In the genomic region with DNA sequence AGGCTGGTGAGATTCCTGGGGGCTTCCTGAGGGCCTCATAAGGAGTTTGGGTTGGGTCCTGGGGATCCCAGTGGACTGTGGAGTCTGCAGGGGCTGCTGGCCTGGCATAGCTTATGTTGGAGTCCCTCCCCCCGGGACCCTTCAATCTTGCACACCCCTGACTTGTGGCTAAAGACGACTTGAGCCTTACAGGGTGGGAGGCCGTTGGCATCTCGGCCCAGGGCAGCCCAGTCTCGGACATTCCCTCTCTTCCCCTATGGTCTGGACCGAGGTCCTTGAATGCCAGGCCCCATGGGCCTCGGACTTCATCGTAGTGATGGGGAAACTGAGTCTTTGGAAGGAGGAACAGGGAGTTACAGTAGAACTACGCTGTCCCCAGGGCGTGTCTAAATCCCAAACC, we compare ENCODE assay signal across 28 cellular contexts. TPM values are rescaled to one million over a fixed set of nuclear protein-coding genes. Genes with fewer than 3 reads are reported as not detected.
DNase-seq lines count a peak whose midpoint lies in the region; ATAC-seq and TF ChIP-seq lines count a peak whose summit lies in the region.
"Had no signal": no experiment of that assay in that cellular context is flagged by ENCODE, and none has a peak within 500 bp of the region (broad histone marks: within the 10 kb centered on the region; RNA-seq: fewer than 3 reads in every experiment).

No MANE protein-coding gene starts in this region.

- H3K9ac ChIP-seq in neuronal stem cell (ENCODE audit: low read depth, low read length, poor library complexity), result peak overlapping the region; percentile 9
- H3K9ac ChIP-seq in neural progenitor cell, result no peak overlapping the region
- H3K9ac ChIP-seq: GM23248 had no signal

- no peak overlapping the region for H4K91ac ChIP-seq in neuronal stem cell (ENCODE audit: low read depth, low read length, poor library complexity)

- H3K27me3 ChIP-seq in neuronal stem cell (ENCODE audit: control insufficient read depth in 3 of 3, insufficient read depth in 3 of 3, low read depth in 1 of 3, low read length in 3 of 3), result no peaks in the 10 kb centered on the region
- H3K27me3 ChIP-seq in tibial artery, result peaks cover 0 to 17% of the 10 kb centered on the region in 2 donors
- no peaks in the 10 kb centered on the region for H3K27me3 ChIP-seq in neural progenitor cell

- H4K8ac ChIP-seq in neuronal stem cell (ENCODE audit: low read depth, low read length), result no peak overlapping the region

- TF ChIP-seq CTCF in chondrocyte (IDR thresholded peaks at IDR 0.05), result no peak
- no peak for TF ChIP-seq CTCF in tibial artery (IDR thresholded peaks at IDR 0.05)
- no peak for TF ChIP-seq CTCF in neural progenitor cell (IDR thresholded peaks at IDR 0.05)

- no peak for ATAC-seq in activated naive CD8-positive, alpha-beta T cell treated with anti-CD3 and anti-CD28 coated beads, Interleukin-2, amount 10 ng/mL, durations not matched to agents 7 days and 5 days (ENCODE audit: low read depth)
- ATAC-seq in activated naive CD8-positive, alpha-beta T cell treated with anti-CD3 and anti-CD28 coated beads, Interleukin-2, amount 50 U/mL, for 24 hours, result no peak
- ATAC-seq: gastroesophageal sphincter; naive thymus-derived CD4-positive, alpha-beta T cell; PC-3; T-helper 17 cell had no signal

- no peak overlapping the region for H3K4ac ChIP-seq in neuronal stem cell (ENCODE audit: low read length)

- no peak overlapping the region for H3K4me3 Mint-ChIP-seq in activated naive CD8-positive, alpha-beta T cell treated with anti-CD3 and anti-CD28 coated beads, Interleukin-2, amount 10 ng/mL, durations not matched to agents 7 days and 5 days
- H3K4me3 Mint-ChIP-seq in activated naive CD8-positive, alpha-beta T cell treated with anti-CD3 and anti-CD28 coated beads, Interleukin-2, amount 50 U/mL, for 24 hours, result no peak overlapping the region
- H3K4me3 Mint-ChIP-seq in chondrocyte (ENCODE audit: unreplicated experiment), result no peak overlapping the region
- H3K4me3 Mint-ChIP-seq in activated T-helper 1 cell treated with anti-CD3 and anti-CD28 coated beads, Interleukin-12 subunit alpha, Interleukin-12 subunit beta, Interleukin-2, Interleukin-4 antibody, amounts not matched to agents 30 ng/mL and 10 ng/mL and 1 ng/mL, durations not matched to agents 14 hours and 24 hours and 36 hours, result no peak overlapping the region
- H3K4me3 Mint-ChIP-seq in neural progenitor cell, result no peak overlapping the region
- H3K4me3 Mint-ChIP-seq: CD4-positive, alpha-beta memory T cell; IgD-negative memory B cell; naive thymus-derived CD4-positive, alpha-beta T cell; T-helper 17 cell had no signal

- no peak overlapping the region for H3K27ac Mint-ChIP-seq in activated naive CD8-positive, alpha-beta T cell treated with anti-CD3 and anti-CD28 coated beads, Interleukin-2, amount 10 ng/mL, durations not matched to agents 7 days and 5 days
- H3K27ac Mint-ChIP-seq in activated naive CD8-positive, alpha-beta T cell treated with anti-CD3 and anti-CD28 coated beads, Interleukin-2, amount 50 U/mL, for 24 hours, result no peak overlapping the region
- H3K27ac Mint-ChIP-seq in chondrocyte (ENCODE audit: unreplicated experiment), result no peak overlapping the region
- H3K27ac Mint-ChIP-seq in activated T-helper 1 cell treated with anti-CD3 and anti-CD28 coated beads, Interleukin-12 subunit alpha, Interleukin-12 subunit beta, Interleukin-2, Interleukin-4 antibody, amounts not matched to agents 30 ng/mL and 10 ng/mL and 1 ng/mL, durations not matched to agents 14 hours and 24 hours and 36 hours, result no peak overlapping the region
- H3K27ac Mint-ChIP-seq in neural progenitor cell, result no peak overlapping the region
- H3K27ac Mint-ChIP-seq: CD4-positive, alpha-beta memory T cell; IgD-negative memory B cell; naive thymus-derived CD4-positive, alpha-beta T cell; T-helper 17 cell had no signal

- H3K14ac ChIP-seq in neuronal stem cell (ENCODE audit: low read length), result no peak overlapping the region

- DNase-seq in activated naive CD8-positive, alpha-beta T cell treated with anti-CD3 and anti-CD28 coated beads, Interleukin-2, amount 10 ng/mL, durations not matched to agents 7 days and 5 days, result peak; percentile 7
- DNase-seq in activated naive CD8-positive, alpha-beta T cell treated with anti-CD3 and anti-CD28 coated beads, Interleukin-2, amount 50 U/mL, for 24 hours, result no peak
- DNase-seq in chondrocyte (ENCODE audit: low spot score) (peak; percentile 59), neuronal stem cell (ENCODE audit: low spot score) (no peak), tibial artery (peak; percentile 2 to 23), neural progenitor cell (ENCODE audit: low spot score) (no peak)
- DNase-seq in activated T-helper 1 cell treated with anti-CD3 and anti-CD28 coated beads, Interleukin-12 subunit alpha, Interleukin-12 subunit beta, Interleukin-2, Interleukin-4 antibody, amounts not matched to agents 30 ng/mL and 10 ng/mL and 1 ng/mL, durations not matched to agents 14 hours and 24 hours and 36 hours (ENCODE audit: low spot score), result no peak
- DNase-seq in effector CD4-positive, alpha-beta T cell, result no peak
- DNase-seq: activated CD4-positive, alpha-beta T cell treated with anti-CD3 and anti-CD28 coated beads for 4 hours; activated naive CD4-positive, alpha-beta T cell; amniotic stem cell; CD4-positive, alpha-beta memory T cell; GM23248; naive thymus-derived CD4-positive, alpha-beta T cell; NCI-H1436 treated with DMSO at 0.1 percent for 48 hours; NCI-H226; NCI-H526 treated with DMSO at 0.1 percent for 48 hours; NK-92 treated with Interleukin-12 subunit alpha and Interleukin-12 subunit beta, amount 100 ng/mL, for 24 hours; nucleus accumbens; PC-3; stimulated activated naive CD4-positive, alpha-beta T cell; T-helper 17 cell had no signal

- WGBS in neuronal stem cell (ENCODE audit: extremely low coverage in 2 of 2, insufficient read length in 2 of 2, insufficient replicate concordance in 1 of 2), 2 donors, result no CpG with 5 or more reads among the region's 10 CpGs

- no peaks in the 10 kb centered on the region for H3K79me2 ChIP-seq in neural progenitor cell (ENCODE audit: low read depth)

- no peak overlapping the region for H2BK120ac ChIP-seq in neuronal stem cell (ENCODE audit: low read depth, low read length)

- no peak overlapping the region for H3K27ac ChIP-seq in neuronal stem cell (replicated peaks; ENCODE audit: low read length)
- H3K27ac ChIP-seq in tibial artery, result no peak overlapping the region
- H3K27ac ChIP-seq in neural progenitor cell, result no peak overlapping the region
- H3K27ac ChIP-seq: gastroesophageal sphincter, GM23248, skin epidermis, thoracic aorta had no signal

- no peak overlapping the region for H3K23ac ChIP-seq in neuronal stem cell (ENCODE audit: low read depth, low read length, poor library complexity)

- peaks cover 4% of the 10 kb centered on the region for H3F3A ChIP-seq in neural progenitor cell (ENCODE audit: low read depth)

- H3K36me3 ChIP-seq in neuronal stem cell (replicated peaks in 1 of 2; ENCODE audit: control insufficient read depth in 2 of 2, insufficient read depth in 2 of 2, low read length in 2 of 2) (peaks cover 0 to 2% of the 10 kb centered on the region in 2 donors), tibial artery (no peaks in the 10 kb centered on the region), neural progenitor cell (no peaks in the 10 kb centered on the region)
- H3K36me3 ChIP-seq: gastroesophageal sphincter, thoracic aorta had no signal

- H3K79me1 ChIP-seq in neuronal stem cell (ENCODE audit: low read depth, low read length), result no peaks in the 10 kb centered on the region

- H3K9me3 ChIP-seq in neuronal stem cell (replicated peaks in 1 of 2; ENCODE audit: control insufficient read depth in 2 of 2, insufficient read depth in 1 of 2, low read depth in 1 of 2, low read length in 2 of 2) (no peaks in the 10 kb centered on the region), tibial artery (no peaks in the 10 kb centered on the region), neural progenitor cell (ENCODE audit: low read depth) (no peaks in the 10 kb centered on the region)
- H3K9me3 ChIP-seq: gastroesophageal sphincter, thoracic aorta had no signal

- H2BK15ac ChIP-seq in neuronal stem cell (ENCODE audit: low read length), result peak overlapping the region; percentile 93

- peak overlapping the region; percentile 59 for H2BK12ac ChIP-seq in neuronal stem cell (ENCODE audit: low read length)

- H3K27me3 Mint-ChIP-seq in activated naive CD8-positive, alpha-beta T cell treated with anti-CD3 and anti-CD28 coated beads, Interleukin-2, amount 10 ng/mL, durations not matched to agents 7 days and 5 days, result peaks cover 10% of the 10 kb centered on the region
- peaks cover 1% of the 10 kb centered on the region for H3K27me3 Mint-ChIP-seq in activated naive CD8-positive, alpha-beta T cell treated with anti-CD3 and anti-CD28 coated beads, Interleukin-2, amount 50 U/mL, for 24 hours
- H3K27me3 Mint-ChIP-seq in chondrocyte (ENCODE audit: low read depth) (peaks cover 4% of the 10 kb centered on the region), neural progenitor cell (ENCODE audit: insufficient read depth, low read depth) (peaks cover 2% of the 10 kb centered on the region)
- H3K27me3 Mint-ChIP-seq in activated T-helper 1 cell treated with anti-CD3 and anti-CD28 coated beads, Interleukin-12 subunit alpha, Interleukin-12 subunit beta, Interleukin-2, Interleukin-4 antibody, amounts not matched to agents 30 ng/mL and 10 ng/mL and 1 ng/mL, durations not matched to agents 14 hours and 24 hours and 36 hours (ENCODE audit: insufficient read depth), result peaks cover 5% of the 10 kb centered on the region

- no peaks in the 10 kb centered on the region for H3K36me3 Mint-ChIP-seq in activated naive CD8-positive, alpha-beta T cell treated with anti-CD3 and anti-CD28 coated beads, Interleukin-2, amount 10 ng/mL, durations not matched to agents 7 days and 5 days
- H3K36me3 Mint-ChIP-seq in activated naive CD8-positive, alpha-beta T cell treated with anti-CD3 and anti-CD28 coated beads, Interleukin-2, amount 50 U/mL, for 24 hours (ENCODE audit: low read depth), result no peaks in the 10 kb centered on the region
- H3K36me3 Mint-ChIP-seq in chondrocyte (ENCODE audit: low read depth) (no peaks in the 10 kb centered on the region), neural progenitor cell (no peaks in the 10 kb centered on the region)
- H3K36me3 Mint-ChIP-seq in activated T-helper 1 cell treated with anti-CD3 and anti-CD28 coated beads, Interleukin-12 subunit alpha, Interleukin-12 subunit beta, Interleukin-2, Interleukin-4 antibody, amounts not matched to agents 30 ng/mL and 10 ng/mL and 1 ng/mL, durations not matched to agents 14 hours and 24 hours and 36 hours (ENCODE audit: low read depth), result no peaks in the 10 kb centered on the region
- H3K36me3 Mint-ChIP-seq: CD4-positive, alpha-beta memory T cell; IgD-negative memory B cell; naive thymus-derived CD4-positive, alpha-beta T cell had no signal

- no peak overlapping the region for H3K4me3 ChIP-seq in neuronal stem cell (ENCODE audit: low read length in 2 of 2)
- no peak overlapping the region for H3K4me3 ChIP-seq in tibial artery
- no peak overlapping the region for H3K4me3 ChIP-seq in neural progenitor cell
- H3K4me3 ChIP-seq: gastroesophageal sphincter, GM23248, skin epidermis, thoracic aorta had no signal

- H2AK5ac ChIP-seq in neuronal stem cell (ENCODE audit: low read depth, low read length), result peak overlapping the region; percentile 94

- POLR2A ChIA-PET in activated naive CD8-positive, alpha-beta T cell treated with anti-CD3 and anti-CD28 coated beads, Interleukin-2, amount 10 ng/mL, durations not matched to agents 7 days and 5 days (lab: Charles Lee), result no interaction called here

- peaks cover 6 to 19% of the 10 kb centered on the region in 2 donors for H3K4me1 ChIP-seq in neuronal stem cell (ENCODE audit: control insufficient read depth in 2 of 2, insufficient read depth in 1 of 2, low read depth in 1 of 2, low read length in 2 of 2)
- H3K4me1 ChIP-seq in tibial artery, result no peaks in the 10 kb centered on the region
- peaks cover 21% of the 10 kb centered on the region for H3K4me1 ChIP-seq in neural progenitor cell
- H3K4me1 ChIP-seq: gastroesophageal sphincter had no signal

- no peaks in the 10 kb centered on the region for H3K4me1 Mint-ChIP-seq in activated naive CD8-positive, alpha-beta T cell treated with anti-CD3 and anti-CD28 coated beads, Interleukin-2, amount 10 ng/mL, durations not matched to agents 7 days and 5 days
- H3K4me1 Mint-ChIP-seq in activated naive CD8-positive, alpha-beta T cell treated with anti-CD3 and anti-CD28 coated beads, Interleukin-2, amount 50 U/mL, for 24 hours, result no peaks in the 10 kb centered on the region
- H3K4me1 Mint-ChIP-seq in chondrocyte (ENCODE audit: low read depth) (peaks cover 11% of the 10 kb centered on the region), neural progenitor cell (peaks cover 18% of the 10 kb centered on the region)
- H3K4me1 Mint-ChIP-seq in activated T-helper 1 cell treated with anti-CD3 and anti-CD28 coated beads, Interleukin-12 subunit alpha, Interleukin-12 subunit beta, Interleukin-2, Interleukin-4 antibody, amounts not matched to agents 30 ng/mL and 10 ng/mL and 1 ng/mL, durations not matched to agents 14 hours and 24 hours and 36 hours (ENCODE audit: low read depth), result no peaks in the 10 kb centered on the region
- H3K4me1 Mint-ChIP-seq: CD4-positive, alpha-beta memory T cell; IgD-negative memory B cell; naive thymus-derived CD4-positive, alpha-beta T cell; T-helper 17 cell had no signal

- intact Hi-C loops in tibial artery (cut with DNase I; ENCODE audit: low total_unique reads), result no loop called here
- intact Hi-C loops in activated T-helper 1 cell treated with anti-CD3 and anti-CD28 coated beads, Interleukin-12 subunit alpha, Interleukin-12 subunit beta, Interleukin-2, Interleukin-4 antibody, amounts not matched to agents 30 ng/mL and 10 ng/mL and 1 ng/mL, durations not matched to agents 14 hours and 24 hours and 36 hours (cut with micrococcal nuclease), result no loop called here

- H2AFZ ChIP-seq in neuronal stem cell (ENCODE audit: low read length), result no peak overlapping the region
- H2AFZ ChIP-seq in neural progenitor cell (replicated peaks), result no peak overlapping the region
- H2AFZ ChIP-seq: GM23248 had no signal

- H3K4me2 ChIP-seq in neuronal stem cell (ENCODE audit: insufficient read depth, low read length, poor library complexity, severe bottlenecking) (no peak overlapping the region), neural progenitor cell (no peak overlapping the region)

- H4K20me1 ChIP-seq in neural progenitor cell (ENCODE audit: low read depth), result no peaks in the 10 kb centered on the region

- peak overlapping the region; percentile 77 for H3K18ac ChIP-seq in neuronal stem cell (ENCODE audit: low read length)

- H3K9me3 Mint-ChIP-seq in activated naive CD8-positive, alpha-beta T cell treated with anti-CD3 and anti-CD28 coated beads, Interleukin-2, amount 10 ng/mL, durations not matched to agents 7 days and 5 days, result no peaks in the 10 kb centered on the region
- no peaks in the 10 kb centered on the region for H3K9me3 Mint-ChIP-seq in activated naive CD8-positive, alpha-beta T cell treated with anti-CD3 and anti-CD28 coated beads, Interleukin-2, amount 50 U/mL, for 24 hours
- H3K9me3 Mint-ChIP-seq in chondrocyte (ENCODE audit: low read depth) (no peaks in the 10 kb centered on the region), neural progenitor cell (no peaks in the 10 kb centered on the region)
- no peaks in the 10 kb centered on the region for H3K9me3 Mint-ChIP-seq in activated T-helper 1 cell treated with anti-CD3 and anti-CD28 coated beads, Interleukin-12 subunit alpha, Interleukin-12 subunit beta, Interleukin-2, Interleukin-4 antibody, amounts not matched to agents 30 ng/mL and 10 ng/mL and 1 ng/mL, durations not matched to agents 14 hours and 24 hours and 36 hours
- H3K9me3 Mint-ChIP-seq: CD4-positive, alpha-beta memory T cell; naive thymus-derived CD4-positive, alpha-beta T cell had no signal

- peak overlapping the region; percentile 87 for H2BK5ac ChIP-seq in neuronal stem cell (ENCODE audit: low read length)

RNA-seq across cellular contexts. Expression of gene RTL1, which starts 12.5 kb away (rescaled TPM):
- not detected for total RNA-seq in activated naive CD8-positive, alpha-beta T cell treated with anti-CD3 and anti-CD28 coated beads, Interleukin-2, amount 10 ng/mL, durations not matched to agents 7 days and 5 days
- total RNA-seq in chondrocyte (0.02 TPM in 1 of 3 replicates, not detected in the others), neural progenitor cell (ENCODE audit: low replicate concordance) (0.15 and 0.65 TPM in 2 replicates)
- polyA plus RNA-seq in neuronal stem cell (2013, experiment 1 of 2), result 3.6 TPM
- polyA plus RNA-seq in neuronal stem cell (2013, experiment 2 of 2), result 3.6 TPM
- not detected in 2 replicates for total RNA-seq in activated T-helper 1 cell treated with anti-CD3 and anti-CD28 coated beads, Interleukin-12 subunit alpha, Interleukin-12 subunit beta, Interleukin-2, Interleukin-4 antibody, amounts not matched to agents 30 ng/mL and 10 ng/mL and 1 ng/mL, durations not matched to agents 14 hours and 24 hours and 36 hours
- total RNA-seq: CD4-positive, alpha-beta memory T cell; GM23248; lower leg skin; naive thymus-derived CD4-positive, alpha-beta T cell; PC-3; pulmonary artery endothelial cell; T-helper 17 cell; thoracic aorta had no signal
- polyA plus RNA-seq: CD4-positive, alpha-beta memory T cell; IgD-negative memory B cell; naive thymus-derived CD4-positive, alpha-beta T cell had no signal

Comparison
In these comparisons a context has a peak if more than half of its experiments do, and no peak if none do; other contexts are left out.
1. DNase-seq: peak in activated naive CD8-positive, alpha-beta T cell treated with anti-CD3 and anti-CD28 coated beads, Interleukin-2, amount 10 ng/mL, durations not matched to agents 7 days and 5 days (single experiment), chondrocyte (single experiment) and tibial artery (2 of 2); none in activated naive CD8-positive, alpha-beta T cell treated with anti-CD3 and anti-CD28 coated beads, Interleukin-2, amount 50 U/mL, for 24 hours (single experiment), neuronal stem cell (single experiment), activated T-helper 1 cell treated with anti-CD3 and anti-CD28 coated beads, Interleukin-12 subunit alpha, Interleukin-12 subunit beta, Interleukin-2, Interleukin-4 antibody, amounts not matched to agents 30 ng/mL and 10 ng/mL and 1 ng/mL, durations not matched to agents 14 hours and 24 hours and 36 hours (single experiment), effector CD4-positive, alpha-beta T cell (single experiment) and neural progenitor cell (single experiment).